11 cellular contexts compared by ENCODE assay signal in genomic region chr2:13901526-13901925, GRCh38.
"Had no signal": no experiment of that assay in that cellular context is flagged by ENCODE, and none has a peak within 500 bp of the region (broad histone marks: within the 10 kb centered on the region; RNA-seq: fewer than 3 reads in every experiment).

No MANE protein-coding gene starts in this region.

- H3K4me2 ChIP-seq: GM23338 had no signal

- H3K4me3 ChIP-seq: GM23248, GM23338, HAP-1 had no signal

- ATAC-seq: GM23338, HCT116 had no signal

- H2AFZ ChIP-seq: GM23248, GM23338 had no signal

- H3K9ac ChIP-seq: GM23248 had no signal

- H3K36me3 ChIP-seq: HAP-1 had no signal

- H3K9me3 ChIP-seq: HAP-1 had no signal

- DNase-seq: GM23248, GOT3, H7, H9, HCEC 1CT, HFFc6 had no signal

- H3K27ac ChIP-seq: GM23248 had no signal

- H3K4me1 ChIP-seq: HAP-1 had no signal

- FAIRE-seq: H1, H54 had no signal
